ENCODE assay signal across 15 cellular contexts in the genomic region with DNA sequence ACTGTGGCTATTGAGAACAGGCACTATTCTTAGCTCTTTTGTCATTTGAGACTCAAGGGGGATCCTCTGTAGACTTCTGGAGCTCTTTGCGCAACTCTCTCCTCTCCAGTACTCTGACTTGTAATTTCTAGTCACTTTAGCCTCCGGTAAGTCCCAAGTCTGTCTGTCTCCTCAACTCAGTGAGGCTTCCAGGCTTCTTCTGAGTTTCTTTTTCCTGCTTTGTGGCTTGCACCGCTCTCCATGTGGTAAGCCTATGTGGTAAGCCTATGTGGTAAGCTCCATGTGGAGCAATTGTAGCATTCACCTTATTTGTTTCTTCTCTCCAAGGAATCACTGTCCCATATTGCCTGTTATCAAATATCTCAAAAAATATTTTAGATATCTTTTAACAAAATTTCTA. TPM values are rescaled to one million over a fixed set of nuclear protein-coding genes. Genes with fewer than 3 reads are reported as not detected.
"Had no signal": no experiment of that assay in that cellular context is flagged by ENCODE, and none has a peak within 500 bp of the region (broad histone marks: within the 10 kb centered on the region; RNA-seq: fewer than 3 reads in every experiment).

No MANE protein-coding gene starts in this region.

- H3K4me1 Mint-ChIP-seq: neural progenitor cell had no signal

- H3K27ac Mint-ChIP-seq: activated CD4-positive, alpha-beta memory T cell treated with anti-CD3 and anti-CD28 coated beads, Interleukin-2, amount 10 ng/mL, durations not matched to agents 7 days and 5 days; neural progenitor cell had no signal

- DNase-seq: activated CD4-positive, alpha-beta memory T cell treated with anti-CD3 and anti-CD28 coated beads, Interleukin-2, amount 10 ng/mL, durations not matched to agents 7 days and 5 days; activated CD4-positive, alpha-beta T cell treated with anti-CD3 and anti-CD28 coated beads for 4 hours; activated CD8-positive, alpha-beta memory T cell treated with anti-CD3 and anti-CD28 coated beads, Interleukin-2, amount 50 U/mL, for 4 hours; adrenal gland; dermis blood vessel endothelial cell; head of caudate nucleus; sigmoid colon; spleen; T-helper 1 cell; T1000; uterus had no signal

- H3K4me1 ChIP-seq: adrenal gland, neural progenitor cell, sigmoid colon, uterus had no signal

- H3K27me3 Mint-ChIP-seq: activated CD4-positive, alpha-beta memory T cell treated with anti-CD3 and anti-CD28 coated beads, Interleukin-2, amount 10 ng/mL, durations not matched to agents 7 days and 5 days had no signal

- H3K4me3 Mint-ChIP-seq: activated CD4-positive, alpha-beta memory T cell treated with anti-CD3 and anti-CD28 coated beads, Interleukin-2, amount 10 ng/mL, durations not matched to agents 7 days and 5 days; neural progenitor cell had no signal

- H3K36me3 Mint-ChIP-seq: neural progenitor cell had no signal

- H3K27me3 ChIP-seq: adrenal gland, sigmoid colon, spleen, uterus had no signal

- H3K36me3 ChIP-seq: adrenal gland, neural progenitor cell, sigmoid colon, uterus had no signal

- H3K27ac ChIP-seq: adrenal gland, neural progenitor cell, sigmoid colon, spleen, uterus had no signal

- H3K4me3 ChIP-seq: adrenal gland, neural progenitor cell, sigmoid colon, spleen, uterus had no signal

RNA-seq across cellular contexts. Expression of gene PARP15, which starts 6.3 kb away (rescaled TPM):
- total RNA-seq: chondrocyte, epithelial cell of proximal tubule, frontal cortex had no signal
